In genomic region chr12:94318178-94318577, GRCh38 we compare ENCODE assay signal across 18 cellular contexts.
DNase-seq lines count a peak whose midpoint lies in the region; ATAC-seq and TF ChIP-seq lines count a peak whose summit lies in the region.
"Had no signal": no experiment of that assay in that cellular context is flagged by ENCODE, and none has a peak within 500 bp of the region (broad histone marks: within the 10 kb centered on the region; RNA-seq: fewer than 3 reads in every experiment).

No MANE protein-coding gene starts in this region.

- H3K27me3 ChIP-seq in CD4-positive, alpha-beta memory T cell (ENCODE audit: insufficient read depth, low read length) = no peaks in the 10 kb centered on the region
- H3K27me3 ChIP-seq in A673 (replicated peaks; ENCODE audit: insufficient read depth, low read depth, low read length, poor library complexity) (no peaks in the 10 kb centered on the region), adrenal gland (no peaks in the 10 kb centered on the region)
- H3K27me3 ChIP-seq: SJSA1 had no signal

- peaks cover 4% of the 10 kb centered on the region for H3K36me3 ChIP-seq in CD4-positive, alpha-beta memory T cell (ENCODE audit: insufficient read depth, low read length)
- H3K36me3 ChIP-seq in A673 (ENCODE audit: insufficient read depth, low read length, poor library complexity, severe bottlenecking) (peaks cover 23% of the 10 kb centered on the region), adrenal gland (replicated peaks in 1 of 2) (no peaks in the 10 kb centered on the region)

- no TSS peak for BruUV-seq in A673 (replicated peaks; lab: Mats Ljungman, UMichigan)

- WGBS in adrenal gland, 4 donors = 56 to 76% (median 62%) methylated on average over 1 of the region's 1 CpG

- ATAC-seq in GM18502 (IDR thresholded peaks at IDR 0.05; ENCODE audit: poor library complexity, unreplicated experiment) = peak; percentile 71
- ATAC-seq in GM21529 (IDR thresholded peaks at IDR 0.05; ENCODE audit: unreplicated experiment) = peak; percentile 78
- ATAC-seq in HG03442 (IDR thresholded peaks at IDR 0.05; ENCODE audit: unreplicated experiment) = peak; percentile 59
- ATAC-seq: natural killer cell had no signal

- H3K4me3 Mint-ChIP-seq in CD4-positive, alpha-beta memory T cell = no peak overlapping the region
- H3K4me3 Mint-ChIP-seq: HFFc6; natural killer cell; T-helper 2 cell treated with Interferon-gamma antibody and Interleukin-4, amounts not matched to agents 5 μg/mL and 100 μg/mL, for 36 hours had no signal

- H3K36me3 Mint-ChIP-seq in CD4-positive, alpha-beta memory T cell = peaks cover 49 to 54% of the 10 kb centered on the region in 2 donors

- POLR2A ChIA-PET in CD4-positive, alpha-beta memory T cell (lab: Charles Lee; ENCODE audit: partially characterized antibody) = no interaction called here
- POLR2A ChIA-PET in A673 (lab: Charles Lee; ENCODE audit: low non-redundant PET) = no interaction called here

- no peak overlapping the region for H3K27ac Mint-ChIP-seq in CD4-positive, alpha-beta memory T cell
- H3K27ac Mint-ChIP-seq: HFFc6; natural killer cell; T-helper 2 cell treated with Interferon-gamma antibody and Interleukin-4, amounts not matched to agents 5 μg/mL and 100 μg/mL, for 36 hours had no signal

- no peak for TF ChIP-seq POLR2A in adrenal gland (IDR thresholded peaks at IDR 0.05)

- H3K27me3 Mint-ChIP-seq in CD4-positive, alpha-beta memory T cell = no peaks in the 10 kb centered on the region

- peak; percentile 29 for DNase-seq in RPMI8226
- DNase-seq in CD4-positive, alpha-beta memory T cell = no peak
- no peak for DNase-seq in HT-29 (ENCODE audit: low spot score)
- no peak for DNase-seq in A673 (ENCODE audit: low spot score)
- DNase-seq in adrenal gland = no peak
- DNase-seq: activated CD4-positive, alpha-beta T cell treated with anti-CD3 and anti-CD28 coated beads for 1 hour; activated naive CD4-positive, alpha-beta T cell treated with Interleukin-2 at 50 U/mL for 16 hours; HFFc6; kidney; natural killer cell; NCI-H1694; stimulated activated CD4-positive, alpha-beta T cell treated with anti-CD3 and anti-CD28 coated beads, Interleukin-4, amount 100 ng/mL, for 24 hours had no signal

- no peaks in the 10 kb centered on the region for H3K4me1 Mint-ChIP-seq in CD4-positive, alpha-beta memory T cell
- H3K4me1 Mint-ChIP-seq: natural killer cell had no signal

- peaks cover 0 to 14% of the 10 kb centered on the region in 2 donors for H3K9me3 ChIP-seq in CD4-positive, alpha-beta memory T cell (ENCODE audit: control insufficient read depth in 1 of 2, low read length in 2 of 2)
- peaks cover 39% of the 10 kb centered on the region for H3K9me3 ChIP-seq in A673 (ENCODE audit: low read depth, low read length, poor library complexity, severe bottlenecking)
- H3K9me3 ChIP-seq in adrenal gland (replicated peaks in 1 of 3) = no peaks in the 10 kb centered on the region

- H3K27ac ChIP-seq in CD4-positive, alpha-beta memory T cell (ENCODE audit: low read depth, low read length) = no peak overlapping the region
- H3K27ac ChIP-seq in A673 (ENCODE audit: low read depth, low read length, poor library complexity, severe bottlenecking) = no peak overlapping the region
- no peak overlapping the region for H3K27ac ChIP-seq in adrenal gland
- H3K27ac ChIP-seq: parathyroid adenoma, SJSA1 had no signal

- intact Hi-C loops in CD4-positive, alpha-beta memory T cell (cut with micrococcal nuclease) = no loop called here
- intact Hi-C loops in A673 (cut with micrococcal nuclease; ENCODE audit: unreplicated experiment) = no loop called here
- intact Hi-C loops in adrenal gland (cut with DNase I) = no loop called here

- H3K4me3 ChIP-seq in CD4-positive, alpha-beta memory T cell (ENCODE audit: low read length in 2 of 2) = no peak overlapping the region
- H3K4me3 ChIP-seq in A673 (ENCODE audit: low read depth, low read length, poor library complexity, severe bottlenecking) = no peak overlapping the region
- H3K4me3 ChIP-seq in adrenal gland = no peak overlapping the region
- H3K4me3 ChIP-seq: SJSA1 had no signal

- H3K4me1 ChIP-seq in CD4-positive, alpha-beta memory T cell (ENCODE audit: insufficient read depth, low read length) = no peaks in the 10 kb centered on the region
- no peaks in the 10 kb centered on the region for H3K4me1 ChIP-seq in A673 (ENCODE audit: insufficient read depth, low read length, poor library complexity, severe bottlenecking)
- H3K4me1 ChIP-seq in adrenal gland (replicated peaks in 1 of 2) = no peaks in the 10 kb centered on the region
- H3K4me1 ChIP-seq: parathyroid adenoma, SJSA1 had no signal

- CTCF ChIA-PET in CD4-positive, alpha-beta memory T cell (lab: Charles Lee; ENCODE audit: partially characterized antibody) = interaction anchor here (1.3 kb wide), 1 partner anchor 216 kb away, joined by 3 read pairs; no protein-coding TSS in a partner anchor
- CTCF ChIA-PET in A673 (lab: Charles Lee) = no interaction called here

- H3K9me3 Mint-ChIP-seq in CD4-positive, alpha-beta memory T cell = peaks cover 12 to 55% (median 41%) of the 10 kb centered on the region in 8 donors

- TF ChIP-seq CTCF in A673 (conservative IDR thresholded peaks at IDR 0.05; ENCODE audit: low read depth, low read length) = no peak
- TF ChIP-seq CTCF in adrenal gland (IDR thresholded peaks at IDR 0.05) = no peak
